ENCODE assay signal across 13 cellular contexts in genomic region chr4:67680568-67681222, GRCh38. TPM values are rescaled to one million over a fixed set of nuclear protein-coding genes. Genes with fewer than 3 reads are reported as not detected.
DNase-seq lines count a peak whose midpoint lies in the region; ATAC-seq, FAIRE-seq and TF ChIP-seq lines count a peak whose summit lies in the region.
"Had no signal": no experiment of that assay in that cellular context is flagged by ENCODE, and none has a peak within 500 bp of the region (broad histone marks: within the 10 kb centered on the region; RNA-seq: fewer than 3 reads in every experiment).

No MANE protein-coding gene starts in this region.

- H3K9ac ChIP-seq in GM23248, result peak overlapping the region; percentile 25; the same call in 1 of the 2 replicates
- H3K9ac ChIP-seq: parathyroid adenoma had no signal

- peaks cover 16% of the 10 kb centered on the region; the same call in 1 of the 2 replicates for H3F3A ChIP-seq in GM23248 (ENCODE audit: insufficient read depth)

- no peak for FAIRE-seq in A549 (lab: Jason Lieb, UNC)

- 81% methylated on average over 2 of the region's 2 CpGs for WGBS in A549 (ENCODE audit: missing lambda C conversion rate)
- WGBS in GM23248 (ENCODE audit: low coverage in 1 of 2, low lambda C conversion rate in 2 of 2, missing lambda C conversion rate in 2 of 2), 2 experiments, result 63 to 64% methylated on average over 2 of the region's 2 CpGs
- WGBS in body of pancreas, 2 donors, result 96 to 97% methylated on average over 2 of the region's 2 CpGs

- H3K4me3 ChIP-seq in A549 (no peak overlapping the region), GM23248 (no peak overlapping the region), astrocyte of the spinal cord (ENCODE audit: low read depth, low read length) (no peak overlapping the region), body of pancreas (no peak overlapping the region)

- intact Hi-C loops in body of pancreas (cut with DNase I) (no loop called here), sciatic nerve (cut with DNase I) (no loop called here)

- no peak for TF ChIP-seq CTCF in A549 (IDR thresholded peaks at IDR 0.05)
- TF ChIP-seq CTCF in astrocyte of the spinal cord (IDR thresholded peaks at IDR 0.05; ENCODE audit: low read depth, low read length), result no peak
- TF ChIP-seq CTCF in body of pancreas (IDR thresholded peaks at IDR 0.05), result no peak

- no peak overlapping the region for H2AFZ ChIP-seq in GM23248
- H2AFZ ChIP-seq: parathyroid adenoma had no signal

- no peak for DNase-seq in A549 (ENCODE audit: low read depth in 1 of 2, low spot score in 1 of 2)
- peak; percentile 78 for DNase-seq in GM23248
- peak; percentile 23 for DNase-seq in astrocyte of the spinal cord (ENCODE audit: low read depth, low spot score)
- DNase-seq in islet precursor cell, result peak; percentile 56
- no peak for DNase-seq in stimulated activated CD4-positive, alpha-beta T cell treated with anti-CD3 and anti-CD28 coated beads, Interleukin-2, amount 100 ng/mL, for 48 hours
- no peak for DNase-seq in body of pancreas
- DNase-seq in SHP77 (lab: John Stamatoyannopoulos, UW), result no peak
- DNase-seq in sciatic nerve (ENCODE audit: low spot score), result no peak
- DNase-seq: activated CD4-positive, alpha-beta T cell treated with anti-CD3 and anti-CD28 coated beads for 4 hours; activated effector memory CD4-positive, alpha-beta T cell treated with Interleukin-2 at 50 U/mL for 16 hours; DMS79; NCI-H1105 treated with DMSO at 0.1 percent for 48 hours had no signal

- H3K27ac ChIP-seq in A549 (no peak overlapping the region), GM23248 (peak overlapping the region; percentile 83), body of pancreas (no peak overlapping the region)
- H3K27ac ChIP-seq: parathyroid adenoma had no signal

- H3K9me3 ChIP-seq in A549, result no peaks in the 10 kb centered on the region
- H3K9me3 ChIP-seq in GM23248 (ENCODE audit: low read depth), result no peaks in the 10 kb centered on the region
- no peaks in the 10 kb centered on the region for H3K9me3 ChIP-seq in body of pancreas

- H3K4me2 ChIP-seq in A549 (peak overlapping the region; percentile 23; the same call in 2 of the 3 replicates), GM23248 (ENCODE audit: unreplicated experiment) (no peak overlapping the region)

- H3K79me2 ChIP-seq in GM23248 (ENCODE audit: insufficient read depth), result peaks cover 70% of the 10 kb centered on the region
- H3K79me2 ChIP-seq: parathyroid adenoma had no signal

- no peak for TF ChIP-seq RAD21 in A549 (conservative IDR thresholded peaks at IDR 0.05 in 1 of 2, IDR thresholded peaks at IDR 0.05 in 1 of 2)

- TF ChIP-seq EP300 in A549 (IDR thresholded peaks at IDR 0.05), result no peak

- POLR2A ChIA-PET in A549 (lab: Yijun Ruan, JAX), result no interaction called here

- TF ChIP-seq POLR2A in A549 (IDR thresholded peaks at IDR 0.05; ENCODE audit: low read length) (no peak), body of pancreas (IDR thresholded peaks at IDR 0.05) (no peak)

- ATAC-seq in A549 (peak in 1 of 2 experiments; percentile 35; a peak in 2 of 6 replicates), body of pancreas (no peak), sciatic nerve (no peak)

- in situ Hi-C loops in GM23248 (cut with MboI), result no loop called here
- in situ Hi-C loops in astrocyte of the spinal cord (cut with HindIII; ENCODE audit: low sequenced_read_pairs), result no loop called here

- H3K9me2 ChIP-seq in GM23248 (ENCODE audit: insufficient read depth), result no peaks in the 10 kb centered on the region

- CTCF ChIA-PET in A549 (lab: Yijun Ruan, JAX), result interaction anchor here (1.2 kb wide), 1 partner anchor 36 kb away, joined by 3 read pairs; no protein-coding TSS in a partner anchor

- no peaks in the 10 kb centered on the region for H4K20me1 ChIP-seq in GM23248 (ENCODE audit: insufficient read depth)

- no peaks in the 10 kb centered on the region for H3K27me3 ChIP-seq in GM23248 (replicated peaks; ENCODE audit: insufficient read depth)
- no peaks in the 10 kb centered on the region for H3K27me3 ChIP-seq in body of pancreas

- H3K4me1 ChIP-seq in A549 (peaks cover 17% of the 10 kb centered on the region; the same call in 2 of the 3 replicates), GM23248 (ENCODE audit: insufficient read depth) (peaks cover 17% of the 10 kb centered on the region), body of pancreas (peaks cover 3% of the 10 kb centered on the region)
- H3K4me1 ChIP-seq: parathyroid adenoma had no signal

- H3K36me3 ChIP-seq in GM23248 (ENCODE audit: low read depth) (peaks cover 54% of the 10 kb centered on the region), body of pancreas (replicated peaks in 1 of 2; ENCODE audit: insufficient read depth in 1 of 2, low read depth in 2 of 2) (peaks cover 5% of the 10 kb centered on the region in 2 donors)

TF ChIP-seq in A549, 52 proteins besides CTCF, POLR2A, EP300 and RAD21:
- no peak for TF ChIP-seq EHMT2 (IDR thresholded peaks at IDR 0.05; ENCODE audit: low read depth)
- TF ChIP-seq CBX8 (IDR thresholded peaks at IDR 0.05), result no peak
- no peak for TF ChIP-seq HOXB13 (CRISPR knock-in tag; IDR thresholded peaks at IDR 0.05; ENCODE audit: low read depth)
- TF ChIP-seq HMGXB4 (CRISPR knock-in tag; IDR thresholded peaks at IDR 0.05; ENCODE audit: borderline replicate concordance), result no peak
- no peak for TF ChIP-seq RCOR1 (IDR thresholded peaks at IDR 0.05; ENCODE audit: low read depth, low read length)
- TF ChIP-seq BCL3 (IDR thresholded peaks at IDR 0.05), result no peak
- no peak for TF ChIP-seq JUNB (IDR thresholded peaks at IDR 0.05)
- no peak for TF ChIP-seq FOXS1 (CRISPR knock-in tag; IDR thresholded peaks at IDR 0.05)
- no peak for TF ChIP-seq PBX3 (IDR thresholded peaks at IDR 0.05)
- TF ChIP-seq BHLHE40 (IDR thresholded peaks at IDR 0.05; ENCODE audit: low read depth, low read length), result no peak
- no peak for TF ChIP-seq MAX (IDR thresholded peaks at IDR 0.05)
TF ChIP-seq in A549: peak in this region for 0.

RNA-seq across cellular contexts. Expression of gene UBA6, which starts 20.3 kb away (rescaled TPM):
- 67.3 and 84.6 TPM in 2 replicates for polyA plus RNA-seq in A549 (2011; rRNA removed)
- 8.8 and 13.4 TPM in 2 replicates for polyA plus RNA-seq in A549 (2012; cell fraction: cytosol; rRNA removed)
- polyA plus RNA-seq in A549 (2012; cell fraction: nucleus; rRNA removed), result 13.3 and 22.5 TPM in 2 replicates
- polyA plus RNA-seq in A549 (2017; fragmentation: RNase III; extraction: RNeasy Plus Mini Kit Qiagen cat#74134 plus additional on column Dnase treatment), result 33.7 to 34.0 TPM (median 33.9 TPM) in 3 replicates
- 45.0 and 73.4 TPM in 2 replicates for polyA minus RNA-seq in A549 (2011; rRNA and poly(A)+ RNA removed)
- total RNA-seq in GM23248 (2014; rRNA removed; shearing (Covaris generic)), result 61.9 and 250 TPM in 2 replicates
- polyA plus RNA-seq in GM23248 (2016; fragmentation: Nextera tagmentation; extraction: Ambion mirVana), result 32.6 and 38.8 TPM in 2 replicates
- total RNA-seq in body of pancreas, result 10 to 100 TPM; 12.5 to 13.7 TPM
- 62.7 TPM for total RNA-seq in sciatic nerve

Comparison
In these comparisons a context has a peak if more than half of its experiments do, and no peak if none do; other contexts are left out.
1. DNase-seq: peak in GM23248 (single experiment), astrocyte of the spinal cord (single experiment) and islet precursor cell (single experiment); none in A549 (0 of 2), stimulated activated CD4-positive, alpha-beta T cell treated with anti-CD3 and anti-CD28 coated beads, Interleukin-2, amount 100 ng/mL, for 48 hours (0 of 2), body of pancreas (0 of 4), SHP77 (0 of 2) and sciatic nerve (single experiment).